ENCODE assay signal across 1 cellular context in the genomic region with DNA sequence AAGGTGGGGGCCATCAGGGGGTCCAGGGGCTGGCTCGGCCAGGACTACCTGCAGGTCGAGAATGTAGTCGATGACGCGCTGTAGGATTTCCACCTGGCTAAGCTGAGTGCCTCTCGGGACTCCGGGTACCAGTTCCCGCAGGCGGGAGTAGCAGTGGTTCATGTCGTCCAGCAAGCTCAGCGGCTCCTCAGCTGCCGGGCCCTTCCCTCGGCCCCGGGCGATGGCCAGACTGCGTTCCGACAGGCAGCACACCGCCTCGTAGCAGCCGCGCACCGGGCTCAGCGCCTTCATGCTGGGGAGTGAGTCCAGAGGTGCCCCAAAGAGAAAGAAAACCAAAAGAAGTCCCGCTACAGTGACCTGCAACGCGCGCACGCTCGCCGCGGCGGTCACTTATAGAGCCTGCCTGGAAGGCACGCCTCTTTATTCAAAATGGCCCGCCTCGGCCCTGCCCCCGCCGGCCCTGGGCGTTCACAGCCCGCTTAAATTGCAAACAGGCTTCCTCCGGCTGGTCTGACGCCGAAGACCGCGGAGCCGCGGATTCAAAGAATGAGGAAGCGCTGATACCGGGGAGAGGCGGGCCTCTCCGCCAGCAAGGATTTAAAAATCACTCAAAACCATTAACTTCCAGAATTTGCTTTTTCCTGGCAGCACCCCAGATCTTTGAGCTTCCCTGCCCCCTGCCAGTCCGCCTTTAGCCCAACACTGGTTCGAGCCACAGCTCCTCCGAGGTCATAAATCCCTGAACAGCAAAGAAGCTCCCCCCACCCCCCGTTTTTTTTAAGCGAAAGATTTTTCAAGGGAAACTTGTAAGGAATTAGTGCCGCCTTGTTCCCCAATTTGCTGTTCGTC.
TF ChIP-seq lines count a peak whose summit lies in the region.

A gene with protein sequence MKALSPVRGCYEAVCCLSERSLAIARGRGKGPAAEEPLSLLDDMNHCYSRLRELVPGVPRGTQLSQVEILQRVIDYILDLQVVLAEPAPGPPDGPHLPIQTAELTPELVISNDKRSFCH (minus strand): TSS at position 366 of the 849 bp plus-strand sequence. CDS start 75 bp downstream, at position 291.

TF ChIP-seq in K562, 482 proteins besides CTCF, POLR2A, EP300 and RAD21 (continued from another document and continues in another):
- TF ChIP-seq, protein P1, sequence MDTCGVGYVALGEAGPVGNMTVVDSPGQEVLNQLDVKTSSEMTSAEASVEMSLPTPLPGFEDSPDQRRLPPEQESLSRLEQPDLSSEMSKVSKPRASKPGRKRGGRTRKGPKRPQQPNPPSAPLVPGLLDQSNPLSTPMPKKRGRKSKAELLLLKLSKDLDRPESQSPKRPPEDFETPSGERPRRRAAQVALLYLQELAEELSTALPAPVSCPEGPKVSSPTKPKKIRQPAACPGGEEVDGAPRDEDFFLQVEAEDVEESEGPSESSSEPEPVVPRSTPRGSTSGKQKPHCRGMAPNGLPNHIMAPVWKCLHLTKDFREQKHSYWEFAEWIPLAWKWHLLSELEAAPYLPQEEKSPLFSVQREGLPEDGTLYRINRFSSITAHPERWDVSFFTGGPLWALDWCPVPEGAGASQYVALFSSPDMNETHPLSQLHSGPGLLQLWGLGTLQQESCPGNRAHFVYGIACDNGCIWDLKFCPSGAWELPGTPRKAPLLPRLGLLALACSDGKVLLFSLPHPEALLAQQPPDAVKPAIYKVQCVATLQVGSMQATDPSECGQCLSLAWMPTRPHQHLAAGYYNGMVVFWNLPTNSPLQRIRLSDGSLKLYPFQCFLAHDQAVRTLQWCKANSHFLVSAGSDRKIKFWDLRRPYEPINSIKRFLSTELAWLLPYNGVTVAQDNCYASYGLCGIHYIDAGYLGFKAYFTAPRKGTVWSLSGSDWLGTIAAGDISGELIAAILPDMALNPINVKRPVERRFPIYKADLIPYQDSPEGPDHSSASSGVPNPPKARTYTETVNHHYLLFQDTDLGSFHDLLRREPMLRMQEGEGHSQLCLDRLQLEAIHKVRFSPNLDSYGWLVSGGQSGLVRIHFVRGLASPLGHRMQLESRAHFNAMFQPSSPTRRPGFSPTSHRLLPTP (IDR thresholded peaks at IDR 0.05; ENCODE audit: borderline replicate concordance, extremely low read depth, insufficient read length): no peak
- TF ChIP-seq SLC30A9 (CRISPR knock-in tag; IDR thresholded peaks at IDR 0.05) (no peak), BRCA1 (IDR thresholded peaks at IDR 0.05) (no peak), BRCA1 (CRISPR knock-in tag; IDR thresholded peaks at IDR 0.05) (0 out of 2 replicates have a peak, but pooled peaks have one; percentile 10), CHD2 (IDR thresholded peaks at IDR 0.05; ENCODE audit: low read depth, low read length) (peak; percentile 13; the same call in 1 of the 2 replicates), ZSCAN29 (IDR thresholded peaks at IDR 0.05) (no peak), POLR2AphosphoS2 (IDR thresholded peaks at IDR 0.05; ENCODE audit: low read length) (peak; percentile 76; the same call in 1 of the 2 replicates), KLF13 (tag; IDR thresholded peaks at IDR 0.05; ENCODE audit: borderline replicate concordance, low read depth) (peak; percentile 34; the same call in 1 of the 2 replicates), CBFB (CRISPR knock-in tag; IDR thresholded peaks at IDR 0.05) (0 out of 2 replicates have a peak, but pooled peaks have one; percentile 35), POLR2AphosphoS5 (IDR thresholded peaks at IDR 0.05; ENCODE audit: control insufficient read depth, insufficient read depth, low read depth, low read length) (peak; percentile 77), MTA1 (IDR thresholded peaks at IDR 0.05; ENCODE audit: borderline replicate concordance) (peak; percentile 67; the same call in 1 of the 2 replicates), SRF (CRISPR knock-in tag; IDR thresholded peaks at IDR 0.05) (peak in 1 of 2 experiments; percentile 47; a peak in 1 of 4 replicates), HMGN3 (IDR thresholded peaks at IDR 0.05; ENCODE audit: borderline replicate concordance, extremely low read depth, insufficient read length, low read depth, low read length) (peak; percentile 91), RAD51 (IDR thresholded peaks at IDR 0.05; ENCODE audit: borderline replicate concordance, low read depth) (peak; percentile 18; the same call in 1 of the 2 replicates), EP400 (IDR thresholded peaks at IDR 0.05) (peak; percentile 35), SRSF1 (IDR thresholded peaks at IDR 0.05; ENCODE audit: low read depth, low read length) (no peak), POLR2B (IDR thresholded peaks at IDR 0.05; ENCODE audit: low read depth, partially characterized antibody) (peak; percentile 98), MXI1 (IDR thresholded peaks at IDR 0.05; ENCODE audit: low read depth, low read length) (peak; percentile 71), DMBX1 (CRISPR knock-in tag; IDR thresholded peaks at IDR 0.05; ENCODE audit: borderline replicate concordance) (no peak), KDM4B (IDR thresholded peaks at IDR 0.05; ENCODE audit: borderline replicate concordance in 2 of 2, low read depth in 1 of 2) (0 out of 4 replicates have a peak, but pooled peaks of 1 of the 2 experiments have one; percentile 17), ARNT (IDR thresholded peaks at IDR 0.05) (no peak), ELF1 (tag; IDR thresholded peaks at IDR 0.05) (peak; percentile 79), ZBED1 (IDR thresholded peaks at IDR 0.05) (peak; percentile 63; the same call in 1 of the 2 replicates), ZNF79 (CRISPR knock-in tag; IDR thresholded peaks at IDR 0.05; ENCODE audit: low read depth) (no peak), MTA3 (IDR thresholded peaks at IDR 0.05; ENCODE audit: borderline replicate concordance) (peak; percentile 98), ESRRA (IDR thresholded peaks at IDR 0.05; ENCODE audit: borderline replicate concordance, low read depth) (0 out of 2 replicates have a peak, but pooled peaks have one; percentile 59), ZBTB1 (CRISPR knock-in tag; IDR thresholded peaks at IDR 0.05; ENCODE audit: borderline replicate concordance, low read depth) (0 out of 2 replicates have a peak, but pooled peaks have one; percentile 44), ZNF431 (CRISPR knock-in tag; IDR thresholded peaks at IDR 0.05) (no peak; the same call in 1 of the 2 replicates), GTF2F1 (IDR thresholded peaks at IDR 0.05; ENCODE audit: low read depth, low read length) (peak; percentile 86; the same call in 1 of the 2 replicates), ZNF589 (CRISPR knock-in tag; IDR thresholded peaks at IDR 0.05; ENCODE audit: low read depth) (0 out of 2 replicates have a peak, but pooled peaks have one; percentile 39), PHF20 (IDR thresholded peaks at IDR 0.05; ENCODE audit: partially characterized antibody) (no peak), IRF2 (CRISPR knock-in tag; IDR thresholded peaks at IDR 0.05) (no peak; the same call in 1 of the 2 replicates), KLF16 (IDR thresholded peaks at IDR 0.05) (0 out of 2 replicates have a peak, but pooled peaks have one; percentile 43), ARID1B (IDR thresholded peaks at IDR 0.05) (0 out of 2 replicates have a peak, but pooled peaks have one; percentile 32), HNRNPL (IDR thresholded peaks at IDR 0.05; ENCODE audit: low read depth, low read length) (no peak), CCNT2 (IDR thresholded peaks at IDR 0.05; ENCODE audit: borderline replicate concordance, extremely low read depth, insufficient read length, low read depth, low read length) (peak; percentile 86), CREB1 (IDR thresholded peaks at IDR 0.05) (no peak; the same call in 1 of the 2 replicates), CREB1 (CRISPR knock-in tag; IDR thresholded peaks at IDR 0.05) (0 out of 2 replicates have a peak, but pooled peaks have one; percentile 49), MBD2 (IDR thresholded peaks at IDR 0.05; ENCODE audit: borderline replicate concordance, low read depth) (peak; percentile 75), ATF1 (CRISPR knock-in tag; IDR thresholded peaks at IDR 0.05) (no peak), ATF1 (tag; IDR thresholded peaks at IDR 0.05) (peak; percentile 67), PCBP2 (IDR thresholded peaks at IDR 0.05; ENCODE audit: low read depth, low read length, poor library complexity, severe bottlenecking) (no peak), DACH1 (IDR thresholded peaks at IDR 0.05; ENCODE audit: partially characterized antibody) (no peak)
- TF ChIP-seq, protein P2, sequence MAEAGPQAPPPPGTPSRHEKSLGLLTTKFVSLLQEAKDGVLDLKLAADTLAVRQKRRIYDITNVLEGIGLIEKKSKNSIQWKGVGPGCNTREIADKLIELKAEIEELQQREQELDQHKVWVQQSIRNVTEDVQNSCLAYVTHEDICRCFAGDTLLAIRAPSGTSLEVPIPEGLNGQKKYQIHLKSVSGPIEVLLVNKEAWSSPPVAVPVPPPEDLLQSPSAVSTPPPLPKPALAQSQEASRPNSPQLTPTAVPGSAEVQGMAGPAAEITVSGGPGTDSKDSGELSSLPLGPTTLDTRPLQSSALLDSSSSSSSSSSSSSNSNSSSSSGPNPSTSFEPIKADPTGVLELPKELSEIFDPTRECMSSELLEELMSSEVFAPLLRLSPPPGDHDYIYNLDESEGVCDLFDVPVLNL (CRISPR knock-in tag; IDR thresholded peaks at IDR 0.05; ENCODE audit: low read depth): peak; percentile 39; the same call in 1 of the 2 replicates
- TF ChIP-seq, protein P3, sequence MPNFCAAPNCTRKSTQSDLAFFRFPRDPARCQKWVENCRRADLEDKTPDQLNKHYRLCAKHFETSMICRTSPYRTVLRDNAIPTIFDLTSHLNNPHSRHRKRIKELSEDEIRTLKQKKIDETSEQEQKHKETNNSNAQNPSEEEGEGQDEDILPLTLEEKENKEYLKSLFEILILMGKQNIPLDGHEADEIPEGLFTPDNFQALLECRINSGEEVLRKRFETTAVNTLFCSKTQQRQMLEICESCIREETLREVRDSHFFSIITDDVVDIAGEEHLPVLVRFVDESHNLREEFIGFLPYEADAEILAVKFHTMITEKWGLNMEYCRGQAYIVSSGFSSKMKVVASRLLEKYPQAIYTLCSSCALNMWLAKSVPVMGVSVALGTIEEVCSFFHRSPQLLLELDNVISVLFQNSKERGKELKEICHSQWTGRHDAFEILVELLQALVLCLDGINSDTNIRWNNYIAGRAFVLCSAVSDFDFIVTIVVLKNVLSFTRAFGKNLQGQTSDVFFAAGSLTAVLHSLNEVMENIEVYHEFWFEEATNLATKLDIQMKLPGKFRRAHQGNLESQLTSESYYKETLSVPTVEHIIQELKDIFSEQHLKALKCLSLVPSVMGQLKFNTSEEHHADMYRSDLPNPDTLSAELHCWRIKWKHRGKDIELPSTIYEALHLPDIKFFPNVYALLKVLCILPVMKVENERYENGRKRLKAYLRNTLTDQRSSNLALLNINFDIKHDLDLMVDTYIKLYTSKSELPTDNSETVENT (CRISPR knock-in tag; IDR thresholded peaks at IDR 0.05): peak; percentile 93
- TF ChIP-seq, protein P4, sequence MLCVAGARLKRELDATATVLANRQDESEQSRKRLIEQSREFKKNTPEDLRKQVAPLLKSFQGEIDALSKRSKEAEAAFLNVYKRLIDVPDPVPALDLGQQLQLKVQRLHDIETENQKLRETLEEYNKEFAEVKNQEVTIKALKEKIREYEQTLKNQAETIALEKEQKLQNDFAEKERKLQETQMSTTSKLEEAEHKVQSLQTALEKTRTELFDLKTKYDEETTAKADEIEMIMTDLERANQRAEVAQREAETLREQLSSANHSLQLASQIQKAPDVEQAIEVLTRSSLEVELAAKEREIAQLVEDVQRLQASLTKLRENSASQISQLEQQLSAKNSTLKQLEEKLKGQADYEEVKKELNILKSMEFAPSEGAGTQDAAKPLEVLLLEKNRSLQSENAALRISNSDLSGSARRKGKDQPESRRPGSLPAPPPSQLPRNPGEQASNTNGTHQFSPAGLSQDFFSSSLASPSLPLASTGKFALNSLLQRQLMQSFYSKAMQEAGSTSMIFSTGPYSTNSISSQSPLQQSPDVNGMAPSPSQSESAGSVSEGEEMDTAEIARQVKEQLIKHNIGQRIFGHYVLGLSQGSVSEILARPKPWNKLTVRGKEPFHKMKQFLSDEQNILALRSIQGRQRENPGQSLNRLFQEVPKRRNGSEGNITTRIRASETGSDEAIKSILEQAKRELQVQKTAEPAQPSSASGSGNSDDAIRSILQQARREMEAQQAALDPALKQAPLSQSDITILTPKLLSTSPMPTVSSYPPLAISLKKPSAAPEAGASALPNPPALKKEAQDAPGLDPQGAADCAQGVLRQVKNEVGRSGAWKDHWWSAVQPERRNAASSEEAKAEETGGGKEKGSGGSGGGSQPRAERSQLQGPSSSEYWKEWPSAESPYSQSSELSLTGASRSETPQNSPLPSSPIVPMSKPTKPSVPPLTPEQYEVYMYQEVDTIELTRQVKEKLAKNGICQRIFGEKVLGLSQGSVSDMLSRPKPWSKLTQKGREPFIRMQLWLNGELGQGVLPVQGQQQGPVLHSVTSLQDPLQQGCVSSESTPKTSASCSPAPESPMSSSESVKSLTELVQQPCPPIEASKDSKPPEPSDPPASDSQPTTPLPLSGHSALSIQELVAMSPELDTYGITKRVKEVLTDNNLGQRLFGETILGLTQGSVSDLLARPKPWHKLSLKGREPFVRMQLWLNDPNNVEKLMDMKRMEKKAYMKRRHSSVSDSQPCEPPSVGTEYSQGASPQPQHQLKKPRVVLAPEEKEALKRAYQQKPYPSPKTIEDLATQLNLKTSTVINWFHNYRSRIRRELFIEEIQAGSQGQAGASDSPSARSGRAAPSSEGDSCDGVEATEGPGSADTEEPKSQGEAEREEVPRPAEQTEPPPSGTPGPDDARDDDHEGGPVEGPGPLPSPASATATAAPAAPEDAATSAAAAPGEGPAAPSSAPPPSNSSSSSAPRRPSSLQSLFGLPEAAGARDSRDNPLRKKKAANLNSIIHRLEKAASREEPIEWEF (CRISPR knock-in tag; IDR thresholded peaks at IDR 0.05): no peak
- TF ChIP-seq, protein P5, sequence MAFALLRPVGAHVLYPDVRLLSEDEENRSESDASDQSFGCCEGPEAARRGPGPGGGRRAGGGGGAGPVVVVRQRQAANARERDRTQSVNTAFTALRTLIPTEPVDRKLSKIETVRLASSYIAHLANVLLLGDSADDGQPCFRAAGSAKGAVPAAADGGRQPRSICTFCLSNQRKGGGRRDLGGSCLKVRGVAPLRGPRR (CRISPR knock-in tag; IDR thresholded peaks at IDR 0.05): no peak
- TF ChIP-seq, protein P6, sequence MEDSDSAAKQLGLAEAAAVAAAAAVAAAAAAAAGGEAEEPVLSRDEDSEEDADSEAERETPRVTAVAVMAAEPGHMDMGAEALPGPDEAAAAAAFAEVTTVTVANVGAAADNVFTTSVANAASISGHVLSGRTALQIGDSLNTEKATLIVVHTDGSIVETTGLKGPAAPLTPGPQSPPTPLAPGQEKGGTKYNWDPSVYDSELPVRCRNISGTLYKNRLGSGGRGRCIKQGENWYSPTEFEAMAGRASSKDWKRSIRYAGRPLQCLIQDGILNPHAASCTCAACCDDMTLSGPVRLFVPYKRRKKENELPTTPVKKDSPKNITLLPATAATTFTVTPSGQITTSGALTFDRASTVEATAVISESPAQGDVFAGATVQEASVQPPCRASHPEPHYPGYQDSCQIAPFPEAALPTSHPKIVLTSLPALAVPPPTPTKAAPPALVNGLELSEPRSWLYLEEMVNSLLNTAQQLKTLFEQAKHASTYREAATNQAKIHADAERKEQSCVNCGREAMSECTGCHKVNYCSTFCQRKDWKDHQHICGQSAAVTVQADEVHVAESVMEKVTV (CRISPR knock-in tag; IDR thresholded peaks at IDR 0.05): no peak
- TF ChIP-seq, protein P7, sequence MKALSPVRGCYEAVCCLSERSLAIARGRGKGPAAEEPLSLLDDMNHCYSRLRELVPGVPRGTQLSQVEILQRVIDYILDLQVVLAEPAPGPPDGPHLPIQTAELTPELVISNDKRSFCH (CRISPR knock-in tag; IDR thresholded peaks at IDR 0.05): 0 out of 2 replicates have a peak, but pooled peaks have one; percentile 8
- TF ChIP-seq, protein P7 (tag; IDR thresholded peaks at IDR 0.05): no peak
